ENCODE assay signal across 23 cellular contexts in genomic region chr4:94486372-94486801, GRCh38. TPM values are rescaled to one million over a fixed set of nuclear protein-coding genes. Genes with fewer than 3 reads are reported as not detected.
A peak's percentile ranks its signal among the peaks of the same experiment; 100 is the strongest.
DNase-seq lines count a peak whose midpoint lies in the region; ATAC-seq and TF ChIP-seq lines count a peak whose summit lies in the region.
"Had no signal": no experiment of that assay in that cellular context is flagged by ENCODE, and none has a peak within 500 bp of the region (broad histone marks: within the 10 kb centered on the region; RNA-seq: fewer than 3 reads in every experiment).

No MANE protein-coding gene starts in this region.

- TF ChIP-seq POLR2A in heart left ventricle (IDR thresholded peaks at IDR 0.05): no peak
- no peak for TF ChIP-seq POLR2A in stomach (IDR thresholded peaks at IDR 0.05)

- TF ChIP-seq CTCF in heart left ventricle (IDR thresholded peaks at IDR 0.05): no peak
- TF ChIP-seq CTCF in stomach (IDR thresholded peaks at IDR 0.05): no peak

- H3K9me3 ChIP-seq in heart left ventricle (no peaks in the 10 kb centered on the region), stomach (no peaks in the 10 kb centered on the region)
- H3K9me3 ChIP-seq: thoracic aorta had no signal

- intact Hi-C loops in heart left ventricle (cut with DNase I): no loop called here
- intact Hi-C loops in left cardiac atrium (cut with DNase I): no loop called here
- intact Hi-C loops in stomach (cut with DNase I; ENCODE audit: low total_unique reads): no loop called here

- H3K27ac ChIP-seq in heart left ventricle (peak overlapping the region in 7 of 12 donors; percentile 7 to 33 (median 23)), stomach (peak overlapping the region in 3 of 5 donors; percentile 30 to 74 (median 52))

- H3K4me3 ChIP-seq in heart left ventricle (no peak overlapping the region), stomach (no peak overlapping the region)
- H3K4me3 ChIP-seq: thoracic aorta had no signal

- no peak for DNase-seq in heart left ventricle
- no peak for DNase-seq in left cardiac atrium
- DNase-seq in amniotic epithelial cell (ENCODE audit: low read depth): peak; percentile 78
- peak; percentile 16 for DNase-seq in glomerular visceral epithelial cell (ENCODE audit: extremely low spot score)
- peak; percentile 77 for DNase-seq in stomach
- DNase-seq in stimulated activated CD4-positive, alpha-beta T cell treated with anti-CD3 and anti-CD28 coated beads, Interleukin-4, amount 100 ng/mL, for 1 hour: no peak
- DNase-seq: activated B cell treated with CpG ODN at 0.5 μM for 24 hours; activated CD8-positive, alpha-beta memory T cell treated with anti-CD3 and anti-CD28 coated beads, Interleukin-2, amount 10 ng/mL, durations not matched to agents 7 days and 5 days; activated naive CD4-positive, alpha-beta T cell; caudate nucleus; CD8-positive, alpha-beta T cell; GDM1; head of caudate nucleus; Kasumi-1; natural killer cell; NCI-H187; NCI-H510A treated with DMSO at 0.1 percent for 48 hours; stimulated activated CD4-positive, alpha-beta T cell treated with anti-CD3 and anti-CD28 coated beads, Interleukin-2, amount 100 ng/mL, for 24 hours; stimulated activated CD8-positive, alpha-beta memory T cell treated with anti-CD3 and anti-CD28 coated beads, Interleukin-4, amount 100 ng/mL, for 48 hours had no signal

- WGBS in heart left ventricle, 4 donors: 22 to 31% (median 26%) methylated on average over 2 of the region's 2 CpGs
- WGBS in stomach, 5 donors: 22 to 50% (median 33%) methylated on average over 2 of the region's 2 CpGs

- H3K36me3 ChIP-seq in heart left ventricle (peaks cover 0 to 6% (median 0%) of the 10 kb centered on the region in 9 donors), stomach (no peaks in the 10 kb centered on the region)
- H3K36me3 ChIP-seq: thoracic aorta had no signal

- H3K4me1 ChIP-seq in heart left ventricle: peaks cover 8 to 89% (median 67%) of the 10 kb centered on the region in 12 donors
- peaks cover 0 to 59% (median 25%) of the 10 kb centered on the region in 4 donors for H3K4me1 ChIP-seq in stomach

- no peaks in the 10 kb centered on the region for H3K27me3 ChIP-seq in heart left ventricle
- no peaks in the 10 kb centered on the region for H3K27me3 ChIP-seq in stomach

- no peak for TF ChIP-seq EP300 in stomach (IDR thresholded peaks at IDR 0.05)

- no peak for ATAC-seq in heart left ventricle
- no peak for ATAC-seq in left cardiac atrium
- ATAC-seq in HG02884 (IDR thresholded peaks at IDR 0.05; ENCODE audit: unreplicated experiment): no peak
- no peak for ATAC-seq in GM19035 (IDR thresholded peaks at IDR 0.05; ENCODE audit: unreplicated experiment)
- ATAC-seq: activated CD8-positive, alpha-beta memory T cell treated with anti-CD3 and anti-CD28 coated beads, Interleukin-2, amount 10 ng/mL, durations not matched to agents 7 days and 5 days; CD8-positive, alpha-beta T cell; natural killer cell; Panc1 had no signal

RNA-seq across cellular contexts. Expression of gene PDLIM5, which starts 34.6 kb away (rescaled TPM):
- total RNA-seq in heart left ventricle (1,000 to 10,000 TPM in 7 of 9 donors, 100 to 1,000 TPM in 2; 814 to 1,378 (median 1,064) TPM), left cardiac atrium (100 to 1,000 TPM; 626 to 644 TPM), stomach (100 to 1,000 TPM in 1 of 5 donors, 10 to 100 TPM in 4; 37.9 to 311 (median 64.0) TPM)
- polyA plus RNA-seq in heart left ventricle (100 to 1,000 TPM; 262 to 648 TPM), stomach (10 to 100 TPM; 23.7 to 31.5 (median 24.6) TPM)

Comparison
In these comparisons a context has a peak if more than half of its experiments do, and no peak if none do; other contexts are left out.
1. DNase-seq: peak in amniotic epithelial cell (single experiment), glomerular visceral epithelial cell (single experiment) and stomach (single experiment); none in heart left ventricle (0 of 5), left cardiac atrium (single experiment) and stimulated activated CD4-positive, alpha-beta T cell treated with anti-CD3 and anti-CD28 coated beads, Interleukin-4, amount 100 ng/mL, for 1 hour (single experiment).